Comparison of ENCODE assay signal across 1 cellular context in genomic region chr1:6784560-6785317, GRCh38.
TF ChIP-seq lines count a peak whose summit lies in the region.

No MANE protein-coding gene starts in this region.

TF ChIP-seq in HepG2, 621 proteins besides CTCF, POLR2A, EP300 and RAD21 (continued from another document and continues in another):
- TF ChIP-seq, protein P1, sequence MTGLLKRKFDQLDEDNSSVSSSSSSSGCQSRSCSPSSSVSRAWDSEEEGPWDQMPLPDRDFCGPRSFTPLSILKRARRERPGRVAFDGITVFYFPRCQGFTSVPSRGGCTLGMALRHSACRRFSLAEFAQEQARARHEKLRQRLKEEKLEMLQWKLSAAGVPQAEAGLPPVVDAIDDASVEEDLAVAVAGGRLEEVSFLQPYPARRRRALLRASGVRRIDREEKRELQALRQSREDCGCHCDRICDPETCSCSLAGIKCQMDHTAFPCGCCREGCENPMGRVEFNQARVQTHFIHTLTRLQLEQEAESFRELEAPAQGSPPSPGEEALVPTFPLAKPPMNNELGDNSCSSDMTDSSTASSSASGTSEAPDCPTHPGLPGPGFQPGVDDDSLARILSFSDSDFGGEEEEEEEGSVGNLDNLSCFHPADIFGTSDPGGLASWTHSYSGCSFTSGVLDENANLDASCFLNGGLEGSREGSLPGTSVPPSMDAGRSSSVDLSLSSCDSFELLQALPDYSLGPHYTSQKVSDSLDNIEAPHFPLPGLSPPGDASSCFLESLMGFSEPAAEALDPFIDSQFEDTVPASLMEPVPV (CRISPR knock-in tag; IDR thresholded peaks at IDR 0.05): peak; percentile 83
- TF ChIP-seq ZNF687 (CRISPR knock-in tag; IDR thresholded peaks at IDR 0.05) (peak; percentile 90), SP4 (CRISPR knock-in tag; IDR thresholded peaks at IDR 0.05) (peak; percentile 92), ZNF747 (CRISPR knock-in tag; IDR thresholded peaks at IDR 0.05; ENCODE audit: borderline replicate concordance) (peak; percentile 38; the same call in 1 of the 2 replicates), ZFP91 (CRISPR knock-in tag; IDR thresholded peaks at IDR 0.05; ENCODE audit: borderline replicate concordance) (peak; percentile 54; the same call in 1 of the 2 replicates), NR1H2 (CRISPR knock-in tag; IDR thresholded peaks at IDR 0.05; ENCODE audit: borderline replicate concordance, low read depth) (peak; percentile 60; the same call in 1 of the 2 replicates), MAZ (IDR thresholded peaks at IDR 0.05; ENCODE audit: borderline replicate concordance, low read depth, low read length) (peak; percentile 36; the same call in 1 of the 2 replicates), MAZ (CRISPR knock-in tag; IDR thresholded peaks at IDR 0.05; ENCODE audit: low read depth) (peak; percentile 89), ZSCAN20 (CRISPR knock-in tag; IDR thresholded peaks at IDR 0.05; ENCODE audit: borderline replicate concordance) (peak; percentile 78; the same call in 1 of the 2 replicates), ZFY (CRISPR knock-in tag; IDR thresholded peaks at IDR 0.05) (peak; percentile 55; the same call in 1 of the 2 replicates), ZZZ3 (CRISPR knock-in tag; IDR thresholded peaks at IDR 0.05; ENCODE audit: borderline replicate concordance) (no peak), AGO2 (optimal IDR thresholded peaks at IDR 0.05; ENCODE audit: low read depth, low read length) (peak; percentile 11), MLX (CRISPR knock-in tag; IDR thresholded peaks at IDR 0.05) (peak; percentile 31; the same call in 1 of the 2 replicates), ZFX (CRISPR knock-in tag; IDR thresholded peaks at IDR 0.05; ENCODE audit: low read depth) (peak; percentile 54; the same call in 1 of the 2 replicates), TRIM22 (IDR thresholded peaks at IDR 0.05) (no peak), TBP (CRISPR knock-in tag; IDR thresholded peaks at IDR 0.05) (no peak), DMAP1 (CRISPR knock-in tag; IDR thresholded peaks at IDR 0.05) (no peak; the same call in 1 of the 2 replicates), TEAD3 (CRISPR knock-in tag; optimal IDR thresholded peaks at IDR 0.05; ENCODE audit: borderline replicate concordance) (peak; percentile 9), ZNF138 (CRISPR knock-in tag; IDR thresholded peaks at IDR 0.05; ENCODE audit: low read depth) (peak; percentile 85; the same call in 1 of the 2 replicates), NFATC3 (CRISPR knock-in tag; IDR thresholded peaks at IDR 0.05) (peak; percentile 75; the same call in 1 of the 2 replicates), ZNF331 (CRISPR knock-in tag; IDR thresholded peaks at IDR 0.05) (peak; percentile 19; the same call in 1 of the 2 replicates), ZNF225 (CRISPR knock-in tag; IDR thresholded peaks at IDR 0.05) (no peak; the same call in 1 of the 2 replicates), GATA4 (IDR thresholded peaks at IDR 0.05; ENCODE audit: borderline replicate concordance, low read depth) (0 out of 2 replicates have a peak, but pooled peaks have one; percentile 12), MTA1 (CRISPR knock-in tag; IDR thresholded peaks at IDR 0.05; ENCODE audit: borderline replicate concordance) (no peak), EED (CRISPR knock-in tag; IDR thresholded peaks at IDR 0.05) (0 out of 2 replicates have a peak, but pooled peaks have one; percentile 57), ZNF883 (CRISPR knock-in tag; IDR thresholded peaks at IDR 0.05; ENCODE audit: not compliant biosample characterization) (peak; percentile 68), CREM (IDR thresholded peaks at IDR 0.05) (peak; percentile 70), CREM (CRISPR knock-in tag; IDR thresholded peaks at IDR 0.05) (no peak), HMGXB4 (CRISPR knock-in tag; IDR thresholded peaks at IDR 0.05; ENCODE audit: borderline replicate concordance in 1 of 2, low read depth in 1 of 2) (peak in 1 of 2 experiments; percentile 55; a peak in 1 of 4 replicates), FOXK1 (CRISPR knock-in tag; IDR thresholded peaks at IDR 0.05; ENCODE audit: borderline replicate concordance, low read depth) (peak; percentile 92), PHF8 (CRISPR knock-in tag; IDR thresholded peaks at IDR 0.05) (peak; percentile 66; the same call in 1 of the 2 replicates)
- TF ChIP-seq, protein P2, sequence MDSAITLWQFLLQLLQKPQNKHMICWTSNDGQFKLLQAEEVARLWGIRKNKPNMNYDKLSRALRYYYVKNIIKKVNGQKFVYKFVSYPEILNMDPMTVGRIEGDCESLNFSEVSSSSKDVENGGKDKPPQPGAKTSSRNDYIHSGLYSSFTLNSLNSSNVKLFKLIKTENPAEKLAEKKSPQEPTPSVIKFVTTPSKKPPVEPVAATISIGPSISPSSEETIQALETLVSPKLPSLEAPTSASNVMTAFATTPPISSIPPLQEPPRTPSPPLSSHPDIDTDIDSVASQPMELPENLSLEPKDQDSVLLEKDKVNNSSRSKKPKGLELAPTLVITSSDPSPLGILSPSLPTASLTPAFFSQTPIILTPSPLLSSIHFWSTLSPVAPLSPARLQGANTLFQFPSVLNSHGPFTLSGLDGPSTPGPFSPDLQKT (CRISPR knock-in tag; IDR thresholded peaks at IDR 0.05; ENCODE audit: borderline replicate concordance): no peak
- TF ChIP-seq, protein P3, sequence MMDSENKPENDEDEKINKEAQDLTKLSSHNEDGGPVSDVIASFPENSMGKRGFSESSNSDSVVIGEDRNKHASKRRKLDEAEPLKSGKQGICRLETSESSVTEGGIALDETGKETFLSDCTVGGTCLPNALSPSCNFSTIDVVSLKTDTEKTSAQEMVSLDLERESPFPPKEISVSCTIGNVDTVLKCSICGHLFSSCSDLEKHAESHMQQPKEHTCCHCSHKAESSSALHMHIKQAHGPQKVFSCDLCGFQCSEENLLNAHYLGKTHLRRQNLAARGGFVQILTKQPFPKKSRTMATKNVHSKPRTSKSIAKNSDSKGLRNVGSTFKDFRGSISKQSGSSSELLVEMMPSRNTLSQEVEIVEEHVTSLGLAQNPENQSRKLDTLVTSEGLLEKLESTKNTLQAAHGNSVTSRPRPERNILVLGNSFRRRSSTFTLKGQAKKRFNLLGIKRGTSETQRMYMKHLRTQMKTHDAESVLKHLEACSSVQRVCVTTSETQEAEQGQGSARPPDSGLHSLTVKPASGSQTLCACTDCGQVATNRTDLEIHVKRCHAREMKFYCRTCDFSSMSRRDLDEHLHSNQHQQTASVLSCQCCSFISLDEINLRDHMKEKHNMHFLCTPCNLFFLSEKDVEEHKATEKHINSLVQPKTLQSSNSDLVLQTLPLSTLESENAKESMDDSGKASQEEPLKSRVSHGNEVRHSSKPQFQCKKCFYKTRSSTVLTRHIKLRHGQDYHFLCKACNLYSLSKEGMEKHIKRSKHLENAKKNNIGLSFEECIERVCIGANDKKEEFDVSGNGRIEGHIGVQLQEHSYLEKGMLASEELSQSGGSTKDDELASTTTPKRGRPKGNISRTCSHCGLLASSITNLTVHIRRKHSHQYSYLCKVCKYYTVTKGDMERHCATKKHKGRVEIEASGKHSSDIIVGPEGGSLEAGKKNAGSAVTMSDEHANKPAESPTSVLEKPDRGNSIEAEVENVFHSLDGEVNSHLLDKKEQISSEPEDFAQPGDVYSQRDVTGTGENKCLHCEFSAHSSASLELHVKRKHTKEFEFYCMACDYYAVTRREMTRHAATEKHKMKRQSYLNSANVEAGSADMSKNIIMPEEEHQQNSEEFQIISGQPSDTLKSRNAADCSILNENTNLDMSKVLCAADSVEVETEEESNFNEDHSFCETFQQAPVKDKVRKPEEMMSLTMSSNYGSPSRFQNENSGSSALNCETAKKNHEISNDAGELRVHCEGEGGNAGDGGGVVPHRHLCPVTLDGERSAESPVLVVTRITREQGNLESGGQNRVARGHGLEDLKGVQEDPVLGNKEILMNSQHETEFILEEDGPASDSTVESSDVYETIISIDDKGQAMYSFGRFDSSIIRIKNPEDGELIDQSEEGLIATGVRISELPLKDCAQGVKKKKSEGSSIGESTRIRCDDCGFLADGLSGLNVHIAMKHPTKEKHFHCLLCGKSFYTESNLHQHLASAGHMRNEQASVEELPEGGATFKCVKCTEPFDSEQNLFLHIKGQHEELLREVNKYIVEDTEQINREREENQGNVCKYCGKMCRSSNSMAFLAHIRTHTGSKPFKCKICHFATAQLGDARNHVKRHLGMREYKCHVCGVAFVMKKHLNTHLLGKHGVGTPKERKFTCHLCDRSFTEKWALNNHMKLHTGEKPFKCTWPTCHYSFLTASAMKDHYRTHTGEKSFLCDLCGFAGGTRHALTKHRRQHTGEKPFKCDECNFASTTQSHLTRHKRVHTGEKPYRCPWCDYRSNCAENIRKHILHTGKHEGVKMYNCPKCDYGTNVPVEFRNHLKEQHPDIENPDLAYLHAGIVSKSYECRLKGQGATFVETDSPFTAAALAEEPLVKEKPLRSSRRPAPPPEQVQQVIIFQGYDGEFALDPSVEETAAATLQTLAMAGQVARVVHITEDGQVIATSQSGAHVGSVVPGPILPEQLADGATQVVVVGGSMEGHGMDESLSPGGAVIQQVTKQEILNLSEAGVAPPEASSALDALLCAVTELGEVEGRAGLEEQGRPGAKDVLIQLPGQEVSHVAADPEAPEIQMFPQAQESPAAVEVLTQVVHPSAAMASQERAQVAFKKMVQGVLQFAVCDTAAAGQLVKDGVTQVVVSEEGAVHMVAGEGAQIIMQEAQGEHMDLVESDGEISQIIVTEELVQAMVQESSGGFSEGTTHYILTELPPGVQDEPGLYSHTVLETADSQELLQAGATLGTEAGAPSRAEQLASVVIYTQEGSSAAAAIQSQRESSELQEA (CRISPR knock-in tag; IDR thresholded peaks at IDR 0.05; ENCODE audit: not compliant biosample characterization): peak; percentile 80
